1 cellular context compared by ENCODE assay signal in the genomic region with DNA sequence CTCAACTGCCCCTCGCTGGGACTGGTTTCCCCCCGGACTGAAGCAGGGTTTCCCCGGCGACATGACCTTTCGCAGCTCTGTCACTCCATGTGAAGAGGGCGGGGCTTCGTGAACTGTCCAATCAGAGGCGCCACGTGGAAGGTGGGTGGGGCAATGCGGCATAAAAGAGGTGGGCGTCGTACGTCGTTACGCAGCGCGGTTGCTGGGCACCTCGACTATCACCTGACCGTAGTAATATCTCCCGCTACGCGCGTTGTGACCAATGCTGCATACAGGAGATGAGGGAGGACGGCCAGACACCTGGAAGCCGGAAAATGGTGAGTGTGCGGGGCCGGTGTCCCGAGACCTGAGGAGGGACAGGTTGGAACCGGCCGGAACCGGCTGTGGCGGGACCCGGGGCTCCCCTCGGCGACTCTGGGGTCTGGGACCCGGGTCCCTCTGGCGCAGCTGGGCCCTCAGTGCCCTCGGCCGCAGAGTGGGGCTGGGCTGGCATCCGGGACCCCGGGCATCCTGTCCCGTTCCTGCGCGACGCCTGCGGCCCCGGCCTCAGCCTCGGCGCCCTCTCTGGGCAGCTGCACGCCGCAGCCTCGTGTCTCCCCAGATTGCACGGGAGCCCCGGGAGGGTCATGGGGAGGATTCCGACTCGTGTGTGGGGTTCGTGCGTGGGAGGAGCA.
A peak's percentile ranks its signal among the peaks of the same experiment; 100 is the strongest.
TF ChIP-seq lines count a peak whose summit lies in the region.

No MANE protein-coding gene starts in this region.

TF ChIP-seq in WTC11, 78 proteins besides CTCF, POLR2A, EP300 and RAD21 (continued from another document):
- peak; percentile 82 for TF ChIP-seq USF1 (CRISPR knock-in tag; IDR thresholded peaks at IDR 0.05)
- TF ChIP-seq CREM (CRISPR knock-in tag; IDR thresholded peaks at IDR 0.05) = peak; percentile 29; the same call in 1 of the 2 replicates
- no peak for TF ChIP-seq TCF7 (CRISPR knock-in tag; IDR thresholded peaks at IDR 0.05; ENCODE audit: low read depth)
- TF ChIP-seq, protein P1, sequence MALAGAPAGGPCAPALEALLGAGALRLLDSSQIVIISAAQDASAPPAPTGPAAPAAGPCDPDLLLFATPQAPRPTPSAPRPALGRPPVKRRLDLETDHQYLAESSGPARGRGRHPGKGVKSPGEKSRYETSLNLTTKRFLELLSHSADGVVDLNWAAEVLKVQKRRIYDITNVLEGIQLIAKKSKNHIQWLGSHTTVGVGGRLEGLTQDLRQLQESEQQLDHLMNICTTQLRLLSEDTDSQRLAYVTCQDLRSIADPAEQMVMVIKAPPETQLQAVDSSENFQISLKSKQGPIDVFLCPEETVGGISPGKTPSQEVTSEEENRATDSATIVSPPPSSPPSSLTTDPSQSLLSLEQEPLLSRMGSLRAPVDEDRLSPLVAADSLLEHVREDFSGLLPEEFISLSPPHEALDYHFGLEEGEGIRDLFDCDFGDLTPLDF (CRISPR knock-in tag; IDR thresholded peaks at IDR 0.05) = no peak
- TF ChIP-seq FOXP1 (CRISPR knock-in tag; IDR thresholded peaks at IDR 0.05; ENCODE audit: borderline replicate concordance) = 0 out of 2 replicates have a peak, but pooled peaks have one; percentile 19
- TF ChIP-seq HMGXB4 (CRISPR knock-in tag; IDR thresholded peaks at IDR 0.05) = peak; percentile 83
- TF ChIP-seq NFE2L1 (CRISPR knock-in tag; IDR thresholded peaks at IDR 0.05) = no peak
- TF ChIP-seq SP1 (CRISPR knock-in tag; conservative IDR thresholded peaks at IDR 0.05) = peak; percentile 90
- TF ChIP-seq RELA (CRISPR knock-in tag; IDR thresholded peaks at IDR 0.05; ENCODE audit: borderline replicate concordance) = peak; percentile 78
- peak; percentile 51 for TF ChIP-seq NFYB (CRISPR knock-in tag; conservative IDR thresholded peaks at IDR 0.05; ENCODE audit: low read depth)
- TF ChIP-seq ZNF232 (CRISPR knock-in tag; IDR thresholded peaks at IDR 0.05) = 0 out of 2 replicates have a peak, but pooled peaks have one; percentile 59
- TF ChIP-seq, protein P2, sequence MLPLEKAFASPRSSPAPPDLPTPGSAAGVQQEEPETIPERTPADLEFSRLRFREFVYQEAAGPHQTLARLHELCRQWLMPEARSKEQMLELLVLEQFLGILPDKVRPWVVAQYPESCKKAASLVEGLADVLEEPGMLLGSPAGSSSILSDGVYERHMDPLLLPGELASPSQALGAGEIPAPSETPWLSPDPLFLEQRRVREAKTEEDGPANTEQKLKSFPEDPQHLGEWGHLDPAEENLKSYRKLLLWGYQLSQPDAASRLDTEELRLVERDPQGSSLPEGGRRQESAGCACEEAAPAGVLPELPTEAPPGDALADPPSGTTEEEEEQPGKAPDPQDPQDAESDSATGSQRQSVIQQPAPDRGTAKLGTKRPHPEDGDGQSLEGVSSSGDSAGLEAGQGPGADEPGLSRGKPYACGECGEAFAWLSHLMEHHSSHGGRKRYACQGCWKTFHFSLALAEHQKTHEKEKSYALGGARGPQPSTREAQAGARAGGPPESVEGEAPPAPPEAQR (CRISPR knock-in tag; IDR thresholded peaks at IDR 0.05) = no peak
- no peak for TF ChIP-seq JAZF1 (CRISPR knock-in tag; IDR thresholded peaks at IDR 0.05)
- no peak for TF ChIP-seq RORB (CRISPR knock-in tag; IDR thresholded peaks at IDR 0.05)
- TF ChIP-seq USF2 (CRISPR knock-in tag; IDR thresholded peaks at IDR 0.05) = peak; percentile 88
- 0 out of 2 replicates have a peak, but pooled peaks have one; percentile 14 for TF ChIP-seq ZBTB21 (CRISPR knock-in tag; IDR thresholded peaks at IDR 0.05; ENCODE audit: borderline replicate concordance)
- TF ChIP-seq ZNF263 (CRISPR knock-in tag; IDR thresholded peaks at IDR 0.05; ENCODE audit: low read depth) = 0 out of 2 replicates have a peak, but pooled peaks have one; percentile 17
- TF ChIP-seq, protein P3, sequence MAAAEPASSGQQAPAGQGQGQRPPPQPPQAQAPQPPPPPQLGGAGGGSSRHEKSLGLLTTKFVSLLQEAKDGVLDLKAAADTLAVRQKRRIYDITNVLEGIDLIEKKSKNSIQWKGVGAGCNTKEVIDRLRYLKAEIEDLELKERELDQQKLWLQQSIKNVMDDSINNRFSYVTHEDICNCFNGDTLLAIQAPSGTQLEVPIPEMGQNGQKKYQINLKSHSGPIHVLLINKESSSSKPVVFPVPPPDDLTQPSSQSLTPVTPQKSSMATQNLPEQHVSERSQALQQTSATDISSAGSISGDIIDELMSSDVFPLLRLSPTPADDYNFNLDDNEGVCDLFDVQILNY (CRISPR knock-in tag; IDR thresholded peaks at IDR 0.05) = peak; percentile 66; the same call in 1 of the 2 replicates
- no peak for TF ChIP-seq OVOL2 (CRISPR knock-in tag; IDR thresholded peaks at IDR 0.05; ENCODE audit: borderline replicate concordance)
- TF ChIP-seq, protein P4, sequence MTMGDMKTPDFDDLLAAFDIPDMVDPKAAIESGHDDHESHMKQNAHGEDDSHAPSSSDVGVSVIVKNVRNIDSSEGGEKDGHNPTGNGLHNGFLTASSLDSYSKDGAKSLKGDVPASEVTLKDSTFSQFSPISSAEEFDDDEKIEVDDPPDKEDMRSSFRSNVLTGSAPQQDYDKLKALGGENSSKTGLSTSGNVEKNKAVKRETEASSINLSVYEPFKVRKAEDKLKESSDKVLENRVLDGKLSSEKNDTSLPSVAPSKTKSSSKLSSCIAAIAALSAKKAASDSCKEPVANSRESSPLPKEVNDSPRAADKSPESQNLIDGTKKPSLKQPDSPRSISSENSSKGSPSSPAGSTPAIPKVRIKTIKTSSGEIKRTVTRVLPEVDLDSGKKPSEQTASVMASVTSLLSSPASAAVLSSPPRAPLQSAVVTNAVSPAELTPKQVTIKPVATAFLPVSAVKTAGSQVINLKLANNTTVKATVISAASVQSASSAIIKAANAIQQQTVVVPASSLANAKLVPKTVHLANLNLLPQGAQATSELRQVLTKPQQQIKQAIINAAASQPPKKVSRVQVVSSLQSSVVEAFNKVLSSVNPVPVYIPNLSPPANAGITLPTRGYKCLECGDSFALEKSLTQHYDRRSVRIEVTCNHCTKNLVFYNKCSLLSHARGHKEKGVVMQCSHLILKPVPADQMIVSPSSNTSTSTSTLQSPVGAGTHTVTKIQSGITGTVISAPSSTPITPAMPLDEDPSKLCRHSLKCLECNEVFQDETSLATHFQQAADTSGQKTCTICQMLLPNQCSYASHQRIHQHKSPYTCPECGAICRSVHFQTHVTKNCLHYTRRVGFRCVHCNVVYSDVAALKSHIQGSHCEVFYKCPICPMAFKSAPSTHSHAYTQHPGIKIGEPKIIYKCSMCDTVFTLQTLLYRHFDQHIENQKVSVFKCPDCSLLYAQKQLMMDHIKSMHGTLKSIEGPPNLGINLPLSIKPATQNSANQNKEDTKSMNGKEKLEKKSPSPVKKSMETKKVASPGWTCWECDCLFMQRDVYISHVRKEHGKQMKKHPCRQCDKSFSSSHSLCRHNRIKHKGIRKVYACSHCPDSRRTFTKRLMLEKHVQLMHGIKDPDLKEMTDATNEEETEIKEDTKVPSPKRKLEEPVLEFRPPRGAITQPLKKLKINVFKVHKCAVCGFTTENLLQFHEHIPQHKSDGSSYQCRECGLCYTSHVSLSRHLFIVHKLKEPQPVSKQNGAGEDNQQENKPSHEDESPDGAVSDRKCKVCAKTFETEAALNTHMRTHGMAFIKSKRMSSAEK (CRISPR knock-in tag; IDR thresholded peaks at IDR 0.05; ENCODE audit: borderline replicate concordance) = no peak
- peak; percentile 50; the same call in 1 of the 2 replicates for TF ChIP-seq FOXK1 (CRISPR knock-in tag; IDR thresholded peaks at IDR 0.05)
- 0 out of 2 replicates have a peak, but pooled peaks have one; percentile 28 for TF ChIP-seq ATF1 (CRISPR knock-in tag; IDR thresholded peaks at IDR 0.05)
- TF ChIP-seq FOXP4 (CRISPR knock-in tag; IDR thresholded peaks at IDR 0.05) = peak; percentile 45; the same call in 1 of the 2 replicates
- 0 out of 2 replicates have a peak, but pooled peaks have one; percentile 6 for TF ChIP-seq CREB1 (CRISPR knock-in tag; IDR thresholded peaks at IDR 0.05)
- no peak for TF ChIP-seq NR2C2 (CRISPR knock-in tag; IDR thresholded peaks at IDR 0.05)
- TF ChIP-seq GRHL2 (CRISPR knock-in tag; IDR thresholded peaks at IDR 0.05; ENCODE audit: insufficient replicate concordance, severe bottlenecking) = no peak
- peak; percentile 56; the same call in 1 of the 2 replicates for TF ChIP-seq ZNF121 (CRISPR knock-in tag; IDR thresholded peaks at IDR 0.05)
